ENCODE assay signal across 1 cellular context in genomic region chr2:133836220-133836619, GRCh38.
TF ChIP-seq lines count a peak whose summit lies in the region.

No MANE protein-coding gene starts in this region.

TF ChIP-seq in IMR-90, 13 proteins besides CTCF, POLR2A, EP300 and RAD21:
- TF ChIP-seq MAFK (IDR thresholded peaks at IDR 0.05; ENCODE audit: low read depth, low read length), result no peak
- TF ChIP-seq MXI1 (IDR thresholded peaks at IDR 0.05; ENCODE audit: borderline replicate concordance, low read depth, low read length), result no peak
- no peak for TF ChIP-seq ELK1 (IDR thresholded peaks at IDR 0.05; ENCODE audit: borderline replicate concordance, low read depth, low read length)
- TF ChIP-seq NFE2L2 (IDR thresholded peaks at IDR 0.05; ENCODE audit: low read depth, low read length), result no peak
- TF ChIP-seq CHD1 (IDR thresholded peaks at IDR 0.05; ENCODE audit: low read depth, low read length), result no peak
- TF ChIP-seq RFX5 (IDR thresholded peaks at IDR 0.05; ENCODE audit: low read depth, low read length), result no peak
- no peak for TF ChIP-seq USF2 (IDR thresholded peaks at IDR 0.05; ENCODE audit: low read depth, low read length)
- no peak for TF ChIP-seq RCOR1 (IDR thresholded peaks at IDR 0.05; ENCODE audit: insufficient replicate concordance, low read length)
- TF ChIP-seq FOS (IDR thresholded peaks at IDR 0.05; ENCODE audit: low read depth, low read length), result no peak
- TF ChIP-seq BHLHE40 (IDR thresholded peaks at IDR 0.05; ENCODE audit: low read depth, low read length), result no peak
- TF ChIP-seq CEBPB (IDR thresholded peaks at IDR 0.05; ENCODE audit: low read depth, low read length), result no peak
